In genomic region chr16:27779719-27780161, GRCh38 we compare ENCODE assay signal across 1 cellular context.
A peak's percentile ranks its signal among the peaks of the same experiment; 100 is the strongest.
TF ChIP-seq lines count a peak whose summit lies in the region.

No MANE protein-coding gene starts in this region.

TF ChIP-seq in K562, 482 proteins besides CTCF, POLR2A, EP300 and RAD21 (continued from another document):
- TF ChIP-seq RFX1 (IDR thresholded peaks at IDR 0.05): no peak
- no peak for TF ChIP-seq LCOR (CRISPR knock-in tag; IDR thresholded peaks at IDR 0.05)
- peak; percentile 69 for TF ChIP-seq SMC3 (conservative IDR thresholded peaks at IDR 0.05; ENCODE audit: insufficient read depth, low read depth, low read length)
- TF ChIP-seq FOXM1 (IDR thresholded peaks at IDR 0.05; ENCODE audit: low read depth): no peak
- no peak for TF ChIP-seq FOXM1 (CRISPR knock-in tag; IDR thresholded peaks at IDR 0.05; ENCODE audit: low read depth)
- no peak for TF ChIP-seq SP1 (CRISPR knock-in tag; IDR thresholded peaks at IDR 0.05)
- no peak for TF ChIP-seq ZNF778 (CRISPR knock-in tag; IDR thresholded peaks at IDR 0.05)
- TF ChIP-seq KLF1 (tag; IDR thresholded peaks at IDR 0.05): no peak
- peak; percentile 54; the same call in 1 of the 2 replicates for TF ChIP-seq CREM (IDR thresholded peaks at IDR 0.05; ENCODE audit: low read depth)
- TF ChIP-seq CHAMP1 (IDR thresholded peaks at IDR 0.05): no peak
- no peak for TF ChIP-seq THAP12 (CRISPR knock-in tag; IDR thresholded peaks at IDR 0.05)
- no peak for TF ChIP-seq BRD4 (IDR thresholded peaks at IDR 0.05)
- TF ChIP-seq ZNF23 (CRISPR knock-in tag; IDR thresholded peaks at IDR 0.05): no peak
- TF ChIP-seq BACH1 (tag; IDR thresholded peaks at IDR 0.05): no peak
- no peak for TF ChIP-seq GTF2E2 (tag; IDR thresholded peaks at IDR 0.05)
